Comparison of ENCODE assay signal across 1 cellular context in the genomic region with DNA sequence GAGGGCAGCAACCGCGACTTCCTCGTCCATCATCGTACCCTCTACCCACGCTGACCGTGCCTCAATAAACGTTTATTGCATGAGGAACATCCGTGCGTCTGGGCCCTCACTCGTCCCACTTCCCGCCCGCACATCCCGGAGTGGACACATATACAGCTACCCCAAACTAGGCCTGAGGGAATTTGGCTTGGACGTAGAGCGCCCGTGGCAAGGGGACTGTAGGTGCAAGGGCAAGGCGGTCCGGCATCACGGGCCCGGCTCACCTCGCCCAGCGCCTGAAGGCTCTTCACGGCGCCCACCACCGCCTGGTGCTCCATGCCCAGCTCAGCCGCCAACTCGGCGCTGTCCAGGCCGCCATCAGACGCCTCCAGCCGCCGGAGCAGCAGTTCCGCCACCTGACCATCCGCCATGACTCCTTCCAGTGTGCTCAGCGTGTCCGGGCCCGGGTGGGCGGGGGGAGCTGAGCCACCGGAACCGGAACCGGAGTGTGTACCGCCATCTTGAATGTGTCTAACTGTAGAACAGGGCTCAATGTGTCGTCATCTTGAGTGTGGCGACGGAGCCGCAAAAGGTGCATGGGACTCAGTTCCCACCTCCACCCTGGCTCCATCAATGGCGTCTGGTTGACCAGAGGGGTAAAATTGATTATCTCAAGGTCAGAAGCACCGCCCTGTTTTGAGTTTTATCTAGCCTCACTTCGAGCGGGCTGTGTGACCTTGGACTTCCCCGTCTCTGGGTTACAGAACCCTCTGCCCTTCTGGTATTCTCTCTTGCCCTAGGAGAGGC.
A peak's percentile ranks its signal among the peaks of the same experiment; 100 is the strongest.
TF ChIP-seq lines count a peak whose summit lies in the region.

A gene (minus strand): TSS at position 425 of the 786 bp plus-strand sequence. CDS start 15 bp downstream, at position 410.

TF ChIP-seq in HepG2, 621 proteins besides CTCF, POLR2A, EP300 and RAD21 (continued from another document and continues in another):
- TF ChIP-seq, protein P1, sequence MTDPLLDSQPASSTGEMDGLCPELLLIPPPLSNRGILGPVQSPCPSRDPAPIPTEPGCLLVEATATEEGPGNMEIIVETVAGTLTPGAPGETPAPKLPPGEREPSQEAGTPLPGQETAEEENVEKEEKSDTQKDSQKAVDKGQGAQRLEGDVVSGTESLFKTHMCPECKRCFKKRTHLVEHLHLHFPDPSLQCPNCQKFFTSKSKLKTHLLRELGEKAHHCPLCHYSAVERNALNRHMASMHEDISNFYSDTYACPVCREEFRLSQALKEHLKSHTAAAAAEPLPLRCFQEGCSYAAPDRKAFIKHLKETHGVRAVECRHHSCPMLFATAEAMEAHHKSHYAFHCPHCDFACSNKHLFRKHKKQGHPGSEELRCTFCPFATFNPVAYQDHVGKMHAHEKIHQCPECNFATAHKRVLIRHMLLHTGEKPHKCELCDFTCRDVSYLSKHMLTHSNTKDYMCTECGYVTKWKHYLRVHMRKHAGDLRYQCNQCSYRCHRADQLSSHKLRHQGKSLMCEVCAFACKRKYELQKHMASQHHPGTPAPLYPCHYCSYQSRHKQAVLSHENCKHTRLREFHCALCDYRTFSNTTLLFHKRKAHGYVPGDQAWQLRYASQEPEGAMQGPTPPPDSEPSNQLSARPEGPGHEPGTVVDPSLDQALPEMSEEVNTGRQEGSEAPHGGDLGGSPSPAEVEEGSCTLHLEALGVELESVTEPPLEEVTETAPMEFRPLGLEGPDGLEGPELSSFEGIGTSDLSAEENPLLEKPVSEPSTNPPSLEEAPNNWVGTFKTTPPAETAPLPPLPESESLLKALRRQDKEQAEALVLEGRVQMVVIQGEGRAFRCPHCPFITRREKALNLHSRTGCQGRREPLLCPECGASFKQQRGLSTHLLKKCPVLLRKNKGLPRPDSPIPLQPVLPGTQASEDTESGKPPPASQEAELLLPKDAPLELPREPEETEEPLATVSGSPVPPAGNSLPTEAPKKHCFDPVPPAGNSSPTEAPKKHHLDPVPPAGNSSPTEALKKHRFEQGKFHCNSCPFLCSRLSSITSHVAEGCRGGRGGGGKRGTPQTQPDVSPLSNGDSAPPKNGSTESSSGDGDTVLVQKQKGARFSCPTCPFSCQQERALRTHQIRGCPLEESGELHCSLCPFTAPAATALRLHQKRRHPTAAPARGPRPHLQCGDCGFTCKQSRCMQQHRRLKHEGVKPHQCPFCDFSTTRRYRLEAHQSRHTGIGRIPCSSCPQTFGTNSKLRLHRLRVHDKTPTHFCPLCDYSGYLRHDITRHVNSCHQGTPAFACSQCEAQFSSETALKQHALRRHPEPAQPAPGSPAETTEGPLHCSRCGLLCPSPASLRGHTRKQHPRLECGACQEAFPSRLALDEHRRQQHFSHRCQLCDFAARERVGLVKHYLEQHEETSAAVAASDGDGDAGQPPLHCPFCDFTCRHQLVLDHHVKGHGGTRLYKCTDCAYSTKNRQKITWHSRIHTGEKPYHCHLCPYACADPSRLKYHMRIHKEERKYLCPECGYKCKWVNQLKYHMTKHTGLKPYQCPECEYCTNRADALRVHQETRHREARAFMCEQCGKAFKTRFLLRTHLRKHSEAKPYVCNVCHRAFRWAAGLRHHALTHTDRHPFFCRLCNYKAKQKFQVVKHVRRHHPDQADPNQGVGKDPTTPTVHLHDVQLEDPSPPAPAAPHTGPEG (CRISPR knock-in tag; IDR thresholded peaks at IDR 0.05) = no peak
- TF ChIP-seq, protein P2, sequence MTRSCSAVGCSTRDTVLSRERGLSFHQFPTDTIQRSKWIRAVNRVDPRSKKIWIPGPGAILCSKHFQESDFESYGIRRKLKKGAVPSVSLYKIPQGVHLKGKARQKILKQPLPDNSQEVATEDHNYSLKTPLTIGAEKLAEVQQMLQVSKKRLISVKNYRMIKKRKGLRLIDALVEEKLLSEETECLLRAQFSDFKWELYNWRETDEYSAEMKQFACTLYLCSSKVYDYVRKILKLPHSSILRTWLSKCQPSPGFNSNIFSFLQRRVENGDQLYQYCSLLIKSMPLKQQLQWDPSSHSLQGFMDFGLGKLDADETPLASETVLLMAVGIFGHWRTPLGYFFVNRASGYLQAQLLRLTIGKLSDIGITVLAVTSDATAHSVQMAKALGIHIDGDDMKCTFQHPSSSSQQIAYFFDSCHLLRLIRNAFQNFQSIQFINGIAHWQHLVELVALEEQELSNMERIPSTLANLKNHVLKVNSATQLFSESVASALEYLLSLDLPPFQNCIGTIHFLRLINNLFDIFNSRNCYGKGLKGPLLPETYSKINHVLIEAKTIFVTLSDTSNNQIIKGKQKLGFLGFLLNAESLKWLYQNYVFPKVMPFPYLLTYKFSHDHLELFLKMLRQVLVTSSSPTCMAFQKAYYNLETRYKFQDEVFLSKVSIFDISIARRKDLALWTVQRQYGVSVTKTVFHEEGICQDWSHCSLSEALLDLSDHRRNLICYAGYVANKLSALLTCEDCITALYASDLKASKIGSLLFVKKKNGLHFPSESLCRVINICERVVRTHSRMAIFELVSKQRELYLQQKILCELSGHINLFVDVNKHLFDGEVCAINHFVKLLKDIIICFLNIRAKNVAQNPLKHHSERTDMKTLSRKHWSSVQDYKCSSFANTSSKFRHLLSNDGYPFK (CRISPR knock-in tag; IDR thresholded peaks at IDR 0.05; ENCODE audit: borderline replicate concordance) = peak; percentile 99
- TF ChIP-seq ZSCAN20 (CRISPR knock-in tag; IDR thresholded peaks at IDR 0.05; ENCODE audit: borderline replicate concordance) (no peak), ZNF256 (CRISPR knock-in tag; conservative IDR thresholded peaks at IDR 0.05) (no peak), CBX5 (CRISPR knock-in tag; IDR thresholded peaks at IDR 0.05; ENCODE audit: borderline replicate concordance) (peak; percentile 64; the same call in 1 of the 2 replicates), SMAD9 (CRISPR knock-in tag; IDR thresholded peaks at IDR 0.05) (no peak), CREM (IDR thresholded peaks at IDR 0.05) (peak; percentile 84), CREM (CRISPR knock-in tag; IDR thresholded peaks at IDR 0.05) (no peak), HMG20B (CRISPR knock-in tag; conservative IDR thresholded peaks at IDR 0.05) (no peak), FOXO1 (CRISPR knock-in tag; IDR thresholded peaks at IDR 0.05) (no peak; the same call in 1 of the 2 replicates), SNAI1 (CRISPR knock-in tag; IDR thresholded peaks at IDR 0.05; ENCODE audit: borderline replicate concordance) (no peak), JUNB (CRISPR knock-in tag; IDR thresholded peaks at IDR 0.05; ENCODE audit: borderline replicate concordance) (no peak), ZNF24 (IDR thresholded peaks at IDR 0.05) (no peak), TGIF2 (CRISPR knock-in tag; IDR thresholded peaks at IDR 0.05) (no peak), EHMT2 (IDR thresholded peaks at IDR 0.05; ENCODE audit: borderline replicate concordance, low read depth, low read length) (peak; percentile 73; the same call in 1 of the 2 replicates), MTF2 (CRISPR knock-in tag; IDR thresholded peaks at IDR 0.05; ENCODE audit: borderline replicate concordance) (no peak), HMGA1 (CRISPR knock-in tag; conservative IDR thresholded peaks at IDR 0.05) (no peak), RCOR2 (CRISPR knock-in tag; IDR thresholded peaks at IDR 0.05) (no peak), MYNN (CRISPR knock-in tag; IDR thresholded peaks at IDR 0.05; ENCODE audit: low read depth) (no peak), ZNF501 (CRISPR knock-in tag; IDR thresholded peaks at IDR 0.05) (peak; percentile 95)
- TF ChIP-seq, protein P3, sequence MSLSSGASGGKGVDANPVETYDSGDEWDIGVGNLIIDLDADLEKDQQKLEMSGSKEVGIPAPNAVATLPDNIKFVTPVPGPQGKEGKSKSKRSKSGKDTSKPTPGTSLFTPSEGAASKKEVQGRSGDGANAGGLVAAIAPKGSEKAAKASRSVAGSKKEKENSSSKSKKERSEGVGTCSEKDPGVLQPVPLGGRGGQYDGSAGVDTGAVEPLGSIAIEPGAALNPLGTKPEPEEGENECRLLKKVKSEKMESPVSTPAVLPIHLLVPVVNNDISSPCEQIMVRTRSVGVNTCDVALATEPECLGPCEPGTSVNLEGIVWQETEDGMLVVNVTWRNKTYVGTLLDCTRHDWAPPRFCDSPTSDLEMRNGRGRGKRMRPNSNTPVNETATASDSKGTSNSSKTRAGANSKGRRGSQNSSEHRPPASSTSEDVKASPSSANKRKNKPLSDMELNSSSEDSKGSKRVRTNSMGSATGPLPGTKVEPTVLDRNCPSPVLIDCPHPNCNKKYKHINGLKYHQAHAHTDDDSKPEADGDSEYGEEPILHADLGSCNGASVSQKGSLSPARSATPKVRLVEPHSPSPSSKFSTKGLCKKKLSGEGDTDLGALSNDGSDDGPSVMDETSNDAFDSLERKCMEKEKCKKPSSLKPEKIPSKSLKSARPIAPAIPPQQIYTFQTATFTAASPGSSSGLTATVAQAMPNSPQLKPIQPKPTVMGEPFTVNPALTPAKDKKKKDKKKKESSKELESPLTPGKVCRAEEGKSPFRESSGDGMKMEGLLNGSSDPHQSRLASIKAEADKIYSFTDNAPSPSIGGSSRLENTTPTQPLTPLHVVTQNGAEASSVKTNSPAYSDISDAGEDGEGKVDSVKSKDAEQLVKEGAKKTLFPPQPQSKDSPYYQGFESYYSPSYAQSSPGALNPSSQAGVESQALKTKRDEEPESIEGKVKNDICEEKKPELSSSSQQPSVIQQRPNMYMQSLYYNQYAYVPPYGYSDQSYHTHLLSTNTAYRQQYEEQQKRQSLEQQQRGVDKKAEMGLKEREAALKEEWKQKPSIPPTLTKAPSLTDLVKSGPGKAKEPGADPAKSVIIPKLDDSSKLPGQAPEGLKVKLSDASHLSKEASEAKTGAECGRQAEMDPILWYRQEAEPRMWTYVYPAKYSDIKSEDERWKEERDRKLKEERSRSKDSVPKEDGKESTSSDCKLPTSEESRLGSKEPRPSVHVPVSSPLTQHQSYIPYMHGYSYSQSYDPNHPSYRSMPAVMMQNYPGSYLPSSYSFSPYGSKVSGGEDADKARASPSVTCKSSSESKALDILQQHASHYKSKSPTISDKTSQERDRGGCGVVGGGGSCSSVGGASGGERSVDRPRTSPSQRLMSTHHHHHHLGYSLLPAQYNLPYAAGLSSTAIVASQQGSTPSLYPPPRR (CRISPR knock-in tag; IDR thresholded peaks at IDR 0.05; ENCODE audit: borderline replicate concordance) = no peak
- TF ChIP-seq, protein P4, sequence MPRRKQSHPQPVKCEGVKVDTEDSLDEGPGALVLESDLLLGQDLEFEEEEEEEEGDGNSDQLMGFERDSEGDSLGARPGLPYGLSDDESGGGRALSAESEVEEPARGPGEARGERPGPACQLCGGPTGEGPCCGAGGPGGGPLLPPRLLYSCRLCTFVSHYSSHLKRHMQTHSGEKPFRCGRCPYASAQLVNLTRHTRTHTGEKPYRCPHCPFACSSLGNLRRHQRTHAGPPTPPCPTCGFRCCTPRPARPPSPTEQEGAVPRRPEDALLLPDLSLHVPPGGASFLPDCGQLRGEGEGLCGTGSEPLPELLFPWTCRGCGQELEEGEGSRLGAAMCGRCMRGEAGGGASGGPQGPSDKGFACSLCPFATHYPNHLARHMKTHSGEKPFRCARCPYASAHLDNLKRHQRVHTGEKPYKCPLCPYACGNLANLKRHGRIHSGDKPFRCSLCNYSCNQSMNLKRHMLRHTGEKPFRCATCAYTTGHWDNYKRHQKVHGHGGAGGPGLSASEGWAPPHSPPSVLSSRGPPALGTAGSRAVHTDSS (CRISPR knock-in tag; conservative IDR thresholded peaks at IDR 0.05) = no peak
- TF ChIP-seq, protein P5, sequence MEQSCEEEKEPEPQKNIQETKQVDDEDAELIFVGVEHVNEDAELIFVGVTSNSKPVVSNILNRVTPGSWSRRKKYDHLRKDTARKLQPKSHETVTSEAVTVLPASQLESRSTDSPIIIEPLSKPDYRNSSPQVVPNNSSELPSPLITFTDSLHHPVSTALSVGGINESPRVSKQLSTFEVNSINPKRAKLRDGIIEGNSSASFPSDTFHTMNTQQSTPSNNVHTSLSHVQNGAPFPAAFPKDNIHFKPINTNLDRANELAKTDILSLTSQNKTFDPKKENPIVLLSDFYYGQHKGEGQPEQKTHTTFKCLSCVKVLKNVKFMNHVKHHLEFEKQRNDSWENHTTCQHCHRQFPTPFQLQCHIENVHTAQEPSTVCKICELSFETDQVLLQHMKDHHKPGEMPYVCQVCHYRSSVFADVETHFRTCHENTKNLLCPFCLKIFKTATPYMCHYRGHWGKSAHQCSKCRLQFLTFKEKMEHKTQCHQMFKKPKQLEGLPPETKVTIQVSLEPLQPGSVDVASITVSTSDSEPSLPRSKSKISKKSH (CRISPR knock-in tag; IDR thresholded peaks at IDR 0.05; ENCODE audit: borderline replicate concordance) = peak; percentile 84
- TF ChIP-seq, protein P6, sequence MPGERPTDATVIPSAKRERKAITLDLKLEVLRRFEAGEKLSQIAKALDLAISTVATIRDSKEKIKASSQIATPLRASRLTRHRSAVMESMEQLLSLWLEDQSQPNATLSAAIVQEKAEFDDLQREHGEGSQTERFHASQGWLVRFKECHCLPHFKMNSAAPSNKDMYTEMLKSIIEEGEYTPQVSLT (CRISPR knock-in tag; IDR thresholded peaks at IDR 0.05; ENCODE audit: borderline replicate concordance, low read depth) = no peak
- TF ChIP-seq, protein P7, sequence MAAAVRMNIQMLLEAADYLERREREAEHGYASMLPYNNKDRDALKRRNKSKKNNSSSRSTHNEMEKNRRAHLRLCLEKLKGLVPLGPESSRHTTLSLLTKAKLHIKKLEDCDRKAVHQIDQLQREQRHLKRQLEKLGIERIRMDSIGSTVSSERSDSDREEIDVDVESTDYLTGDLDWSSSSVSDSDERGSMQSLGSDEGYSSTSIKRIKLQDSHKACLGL (CRISPR knock-in tag; IDR thresholded peaks at IDR 0.05) = no peak
- TF ChIP-seq, protein P8, sequence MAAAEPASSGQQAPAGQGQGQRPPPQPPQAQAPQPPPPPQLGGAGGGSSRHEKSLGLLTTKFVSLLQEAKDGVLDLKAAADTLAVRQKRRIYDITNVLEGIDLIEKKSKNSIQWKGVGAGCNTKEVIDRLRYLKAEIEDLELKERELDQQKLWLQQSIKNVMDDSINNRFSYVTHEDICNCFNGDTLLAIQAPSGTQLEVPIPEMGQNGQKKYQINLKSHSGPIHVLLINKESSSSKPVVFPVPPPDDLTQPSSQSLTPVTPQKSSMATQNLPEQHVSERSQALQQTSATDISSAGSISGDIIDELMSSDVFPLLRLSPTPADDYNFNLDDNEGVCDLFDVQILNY (CRISPR knock-in tag; conservative IDR thresholded peaks at IDR 0.05) = no peak
